Comparison of ENCODE assay signal across 9 cellular contexts in genomic region chr12:89710873-89711179, GRCh38. TPM values are rescaled to one million over a fixed set of nuclear protein-coding genes. Genes with fewer than 3 reads are reported as not detected.
A peak's percentile ranks its signal among the peaks of the same experiment; 100 is the strongest.
DNase-seq lines count a peak whose midpoint lies in the region; ATAC-seq and TF ChIP-seq lines count a peak whose summit lies in the region.
"Had no signal": no experiment of that assay in that cellular context is flagged by ENCODE, and none has a peak within 500 bp of the region (broad histone marks: within the 10 kb centered on the region; RNA-seq: fewer than 3 reads in every experiment).

No MANE protein-coding gene starts in this region.

- peaks cover 25% of the 10 kb centered on the region for H3K4me1 ChIP-seq in Karpas-422 (ENCODE audit: low read length)
- H3K4me1 ChIP-seq in testis = peaks cover 12% of the 10 kb centered on the region

- no peak overlapping the region for H3K4me3 ChIP-seq in Karpas-422 (ENCODE audit: low read length)
- no peak overlapping the region for H3K4me3 ChIP-seq in testis

- H3K9me3 Mint-ChIP-seq in CD14-positive monocyte (peaks cover 3 to 26% (median 15%) of the 10 kb centered on the region in 7 donors), chondrocyte (ENCODE audit: low read depth) (peaks cover 10% of the 10 kb centered on the region)
- peaks cover 7% of the 10 kb centered on the region for H3K9me3 Mint-ChIP-seq in natural killer cell treated with Interleukin-12 subunit alpha and Interleukin-12 subunit beta and Interleukin-15 and Interleukin-18, amount 100 ng/mL, for 72 hours

- intact Hi-C loops in CD14-positive monocyte (cut with micrococcal nuclease) (no loop called here), testis (cut with DNase I; ENCODE audit: low total_unique reads) (no loop called here)

- no peaks in the 10 kb centered on the region for H3K9me3 ChIP-seq in Karpas-422 (ENCODE audit: low read length)
- H3K9me3 ChIP-seq in testis = no peaks in the 10 kb centered on the region

- H3K4me1 Mint-ChIP-seq in CD14-positive monocyte = peaks cover 22% of the 10 kb centered on the region
- peaks cover 28% of the 10 kb centered on the region for H3K4me1 Mint-ChIP-seq in chondrocyte (ENCODE audit: low read depth)
- peaks cover 11 to 32% of the 10 kb centered on the region in 2 donors for H3K4me1 Mint-ChIP-seq in natural killer cell treated with Interleukin-12 subunit alpha and Interleukin-12 subunit beta and Interleukin-15 and Interleukin-18, amount 100 ng/mL, for 72 hours (ENCODE audit: low read depth in 2 of 2)

- H3K27ac ChIP-seq in Karpas-422 (ENCODE audit: low read length) (no peak overlapping the region), testis (no peak overlapping the region)

- H3K27me3 Mint-ChIP-seq in CD14-positive monocyte (ENCODE audit: low read depth in 3 of 3) (peaks cover 4 to 31% (median 27%) of the 10 kb centered on the region in 3 donors), chondrocyte (ENCODE audit: low read depth) (no peaks in the 10 kb centered on the region)
- H3K27me3 Mint-ChIP-seq in natural killer cell treated with Interleukin-12 subunit alpha and Interleukin-12 subunit beta and Interleukin-15 and Interleukin-18, amount 100 ng/mL, for 72 hours = no peaks in the 10 kb centered on the region

- H3K36me3 ChIP-seq in Karpas-422 (ENCODE audit: insufficient read depth, low read length) (no peaks in the 10 kb centered on the region), testis (ENCODE audit: low read depth, missing control alignments) (no peaks in the 10 kb centered on the region)

- no peak overlapping the region for H2AFZ ChIP-seq in Karpas-422 (ENCODE audit: low read length)

- TF ChIP-seq CTCF in CD14-positive monocyte (IDR thresholded peaks at IDR 0.05) (no peak), chondrocyte (IDR thresholded peaks at IDR 0.05) (no peak), testis (IDR thresholded peaks at IDR 0.05) (no peak), GM20000 (IDR thresholded peaks at IDR 0.05; ENCODE audit: extremely low read depth, missing control alignments) (no peak)

- H3K27ac Mint-ChIP-seq in CD14-positive monocyte = peak overlapping the region; percentile 96 to 99 (median 98)
- H3K27ac Mint-ChIP-seq in chondrocyte (ENCODE audit: unreplicated experiment) = no peak overlapping the region
- H3K27ac Mint-ChIP-seq in natural killer cell treated with Interleukin-12 subunit alpha and Interleukin-12 subunit beta and Interleukin-15 and Interleukin-18, amount 100 ng/mL, for 72 hours = peak overlapping the region; percentile 91 to 92

- no peak for DNase-seq in CD14-positive monocyte (ENCODE audit: low spot score)
- no peak for DNase-seq in Karpas-422
- no peak for DNase-seq in chondrocyte (ENCODE audit: low spot score)
- no peak for DNase-seq in natural killer cell treated with Interleukin-12 subunit alpha and Interleukin-12 subunit beta and Interleukin-15 and Interleukin-18, amount 100 ng/mL, for 72 hours (ENCODE audit: low spot score)
- DNase-seq in GM03348 (ENCODE audit: low spot score) = no peak
- no peak for DNase-seq in MV-4-11 (lab: John Stamatoyannopoulos, UW)
- no peak for DNase-seq in testis
- no peak for DNase-seq in GM20000 (ENCODE audit: low spot score)
- DNase-seq: activated gamma-delta T cell had no signal

- ATAC-seq in natural killer cell treated with Interleukin-12 subunit alpha and Interleukin-12 subunit beta and Interleukin-15 and Interleukin-18, amount 100 ng/mL, for 72 hours = no peak

- 18 to 29% methylated on average over 2 of the region's 2 CpGs for WGBS in testis, 2 donors

- peak overlapping the region; percentile 90 to 94 for H3K4me3 Mint-ChIP-seq in CD14-positive monocyte
- H3K4me3 Mint-ChIP-seq in chondrocyte (ENCODE audit: unreplicated experiment) = peak overlapping the region; percentile 89
- peak overlapping the region; percentile 97 for H3K4me3 Mint-ChIP-seq in natural killer cell treated with Interleukin-12 subunit alpha and Interleukin-12 subunit beta and Interleukin-15 and Interleukin-18, amount 100 ng/mL, for 72 hours

- H3K79me2 ChIP-seq in Karpas-422 (ENCODE audit: low read length) = peaks cover 7% of the 10 kb centered on the region

- H3K4me2 ChIP-seq in Karpas-422 (ENCODE audit: low read depth, low read length, poor library complexity, severe bottlenecking) = peak overlapping the region; percentile 96

- no peak for TF ChIP-seq POLR2A in testis (IDR thresholded peaks at IDR 0.05)

- H3K27me3 ChIP-seq in Karpas-422 (ENCODE audit: low read length) (peaks cover 4% of the 10 kb centered on the region; the same call in 1 of the 2 replicates), testis (no peaks in the 10 kb centered on the region)

- peaks cover 24 to 26% of the 10 kb centered on the region in 2 donors for H3K36me3 Mint-ChIP-seq in CD14-positive monocyte
- peaks cover 6% of the 10 kb centered on the region for H3K36me3 Mint-ChIP-seq in chondrocyte (ENCODE audit: low read depth)
- H3K36me3 Mint-ChIP-seq in natural killer cell treated with Interleukin-12 subunit alpha and Interleukin-12 subunit beta and Interleukin-15 and Interleukin-18, amount 100 ng/mL, for 72 hours = peaks cover 8% of the 10 kb centered on the region

- H3K9ac ChIP-seq in Karpas-422 (ENCODE audit: low read length) = no peak overlapping the region

- H4K20me1 ChIP-seq in Karpas-422 (ENCODE audit: insufficient read depth, low read depth, low read length) = peaks cover 16% of the 10 kb centered on the region

- H3K9me2 ChIP-seq in Karpas-422 (replicated peaks; ENCODE audit: insufficient read depth, low read length) = no peaks in the 10 kb centered on the region

RNA-seq across cellular contexts. Expression of gene ATP2B1, which starts 2.2 kb away (rescaled TPM):
- polyA plus RNA-seq in CD14-positive monocyte (10 to 100 TPM; 53.9 to 59.3 TPM), testis (ENCODE audit: insufficient read depth, low read depth, low replicate concordance) (32.1 TPM)
- 5.0 and 24.7 TPM in 2 replicates for total RNA-seq in Karpas-422 (2014; rRNA removed; shearing (Covaris generic); ENCODE audit: low replicate concordance)
- total RNA-seq in chondrocyte (47.4 to 55.2 TPM (median 49.7 TPM) in 3 replicates), testis (100 to 1,000 TPM in 1 of 2 donors, 10 to 100 TPM in 1; 98.7 to 142 TPM)
- total RNA-seq in natural killer cell treated with Interleukin-12 subunit alpha and Interleukin-12 subunit beta and Interleukin-15 and Interleukin-18, amount 100 ng/mL, for 72 hours = 10 to 100 TPM; 45.5 to 57.3 TPM
